1 cellular context compared by ENCODE assay signal in genomic region chr1:10665226-10665625, GRCh38.
TF ChIP-seq lines count a peak whose summit lies in the region.

No MANE protein-coding gene starts in this region.

TF ChIP-seq in K562, 482 proteins besides CTCF, POLR2A, EP300 and RAD21:
- TF ChIP-seq CHD7 (IDR thresholded peaks at IDR 0.05; ENCODE audit: low read depth, low read length) (no peak), FOXA3 (CRISPR knock-in tag; conservative IDR thresholded peaks at IDR 0.05 in 1 of 2, IDR thresholded peaks at IDR 0.05 in 1 of 2) (no peak), MAX (CRISPR knock-in tag; IDR thresholded peaks at IDR 0.05) (peak; percentile 34; the same call in 1 of the 2 replicates)
